In genomic region chr4:186727149-186727976, GRCh38 we compare ENCODE assay signal across 9 cellular contexts. TPM values are rescaled to one million over a fixed set of nuclear protein-coding genes. Genes with fewer than 3 reads are reported as not detected.
A peak's percentile ranks its signal among the peaks of the same experiment; 100 is the strongest.
DNase-seq lines count a peak whose midpoint lies in the region; ATAC-seq and TF ChIP-seq lines count a peak whose summit lies in the region.
"Had no signal": no experiment of that assay in that cellular context is flagged by ENCODE, and none has a peak within 500 bp of the region (broad histone marks: within the 10 kb centered on the region; RNA-seq: fewer than 3 reads in every experiment).

No MANE protein-coding gene starts in this region.

- peak overlapping the region; percentile 80 for H3K56ac ChIP-seq in IMR-90 (ENCODE audit: extremely low read depth, insufficient read depth, low read length)

- DNase-seq in A673 (ENCODE audit: low spot score), result no peak
- DNase-seq in IMR-90, result peak; percentile 47
- peak; percentile 7 for DNase-seq in myocyte (ENCODE audit: low read depth)
- no peak for DNase-seq in NCI-H510A treated with DMSO at 0.1 percent for 48 hours (lab: John Stamatoyannopoulos, UW)
- no peak for DNase-seq in NCI-H82 treated with DMSO at 0.1 percent for 48 hours (lab: John Stamatoyannopoulos, UW; ENCODE audit: unreplicated experiment)
- DNase-seq in HUDEP-2 (lab: John Stamatoyannopoulos, UW; ENCODE audit: unreplicated experiment in 76 of 76), result no peak
- DNase-seq: T-helper 17 cell had no signal

- H3K27ac ChIP-seq in A673 (ENCODE audit: low read depth, low read length, poor library complexity, severe bottlenecking) (no peak overlapping the region), IMR-90 (ENCODE audit: insufficient read depth, low read length) (peak overlapping the region; percentile 97), ectodermal cell (ENCODE audit: insufficient read depth, low read depth, low read length, poor library complexity, severe bottlenecking) (peak overlapping the region; percentile 71)

- ATAC-seq in IMR-90 (ENCODE audit: low read depth), result peak; percentile 2; the same call in 1 of the 2 replicates
- no peak for ATAC-seq in GM21515 (IDR thresholded peaks at IDR 0.05; ENCODE audit: unreplicated experiment)
- ATAC-seq: T-helper 17 cell had no signal

- H3K9ac ChIP-seq in IMR-90 (ENCODE audit: low read depth, low read length), result peak overlapping the region; percentile 81

- peak overlapping the region; percentile 50; the same call in 2 of the 3 replicates for H2BK15ac ChIP-seq in IMR-90 (ENCODE audit: low read depth, low read length)

- H3K4ac ChIP-seq in IMR-90 (ENCODE audit: low read depth, low read length), result peak overlapping the region; percentile 86

- H3K9me3 ChIP-seq in A673 (ENCODE audit: low read depth, low read length, poor library complexity, severe bottlenecking) (no peaks in the 10 kb centered on the region), IMR-90 (ENCODE audit: control insufficient read depth, insufficient read depth, low read length) (no peaks in the 10 kb centered on the region), ectodermal cell (ENCODE audit: control insufficient read depth, low read length) (no peaks in the 10 kb centered on the region)

- peak overlapping the region; percentile 61 for H2BK5ac ChIP-seq in IMR-90 (ENCODE audit: low read depth, low read length, poor library complexity, severe bottlenecking)

- H3K27me3 ChIP-seq in A673 (replicated peaks; ENCODE audit: insufficient read depth, low read depth, low read length, poor library complexity), result no peaks in the 10 kb centered on the region
- no peaks in the 10 kb centered on the region for H3K27me3 ChIP-seq in IMR-90 (ENCODE audit: control insufficient read depth, insufficient read depth, low read length)
- no peaks in the 10 kb centered on the region for H3K27me3 ChIP-seq in ectodermal cell (ENCODE audit: control insufficient read depth, insufficient read depth, low read length, poor library complexity, severe bottlenecking)

- H3K36me3 ChIP-seq in A673 (ENCODE audit: insufficient read depth, low read length, poor library complexity, severe bottlenecking) (no peaks in the 10 kb centered on the region), IMR-90 (ENCODE audit: control insufficient read depth, insufficient read depth, low read length) (peaks cover 4% of the 10 kb centered on the region; the same call in 1 of the 2 replicates), ectodermal cell (ENCODE audit: control insufficient read depth, insufficient read depth, low read length) (no peaks in the 10 kb centered on the region)

- H2AFZ ChIP-seq in IMR-90 (replicated peaks; ENCODE audit: low read length, poor library complexity), result peak overlapping the region; percentile 83

- peak overlapping the region; percentile 91 for H3K23ac ChIP-seq in IMR-90 (ENCODE audit: low read depth, low read length)

- no peak for TF ChIP-seq RAD21 in IMR-90 (IDR thresholded peaks at IDR 0.05; ENCODE audit: low read length)

- in situ Hi-C loops in IMR-90 (cut with MboI; ENCODE audit: low sequenced_read_pairs), result loop anchor here (10.0 to 25.0 kb wide), 2 partner anchors 210 to 877 kb away; no protein-coding TSS in a partner anchor

- CTCF ChIA-PET in A673 (lab: Charles Lee), result no interaction called here
- CTCF ChIA-PET in IMR-90 (lab: Yijun Ruan, JAX), result interaction anchor here (0.6 to 1.2 kb wide), 3 partner anchors 11 to 928 kb away, joined by 3 read pairs; no protein-coding TSS in a partner anchor

- peak overlapping the region; percentile 71 for H2BK120ac ChIP-seq in IMR-90 (ENCODE audit: low read depth, low read length)

- intact Hi-C loops in A673 (cut with micrococcal nuclease; ENCODE audit: unreplicated experiment), result loop anchor here (1.0 to 10.0 kb wide), 7 partner anchors 95 to 875 kb away; no protein-coding TSS in a partner anchor
- intact Hi-C loops in IMR-90 (cut with micrococcal nuclease), result loop anchor here (2.0 to 10.0 kb wide), 11 partner anchors 45 to 1177 kb away; no protein-coding TSS in a partner anchor

- H4K20me1 ChIP-seq in IMR-90 (ENCODE audit: insufficient read depth, low read length), result peaks cover 16% of the 10 kb centered on the region

- peak overlapping the region; percentile 78 for H3K18ac ChIP-seq in IMR-90 (ENCODE audit: low read depth, low read length)

- no peak overlapping the region for H2AK9ac ChIP-seq in IMR-90 (replicated peaks; ENCODE audit: low read depth, low read length, poor library complexity)

- TF ChIP-seq POLR2A in IMR-90 (IDR thresholded peaks at IDR 0.05; ENCODE audit: low read depth, low read length), result no peak

- POLR2A ChIA-PET in A673 (lab: Charles Lee; ENCODE audit: low non-redundant PET) (no interaction called here), IMR-90 (lab: Charles Lee; ENCODE audit: unreplicated experiment) (interaction anchor here (0.6 kb wide), 1 partner anchor 81 kb away, joined by 4 read pairs; no protein-coding TSS in a partner anchor)

- H3K79me1 ChIP-seq in IMR-90 (ENCODE audit: low read depth in 1 of 2, low read length in 2 of 2), result peaks cover 0 to 22% of the 10 kb centered on the region in 2 experiments; a peak in 3 of 4 replicates

- H3K4me3 ChIP-seq in A673 (ENCODE audit: low read depth, low read length, poor library complexity, severe bottlenecking) (peak overlapping the region; percentile 81), IMR-90 (ENCODE audit: insufficient read depth, low read depth, low read length) (peak overlapping the region; percentile 89), ectodermal cell (ENCODE audit: insufficient read depth, low read depth, low read length) (peak overlapping the region; percentile 92)

- BruUV-seq in A673 (replicated peaks; lab: Mats Ljungman, UMichigan) (no TSS peak), IMR-90 (replicated peaks; lab: Mats Ljungman, UMichigan) (TSS peak; percentile 64)

- 0 out of 2 replicates have a peak, but pooled peaks cover 2% of the 10 kb centered on the region for H3K9me1 ChIP-seq in IMR-90 (ENCODE audit: insufficient read depth, low read length)

- H4K91ac ChIP-seq in IMR-90 (ENCODE audit: insufficient read depth, low read depth, low read length), result peak overlapping the region; percentile 84

- H3K14ac ChIP-seq in IMR-90 (replicated peaks; ENCODE audit: low read depth, low read length), result peak overlapping the region; percentile 93

- H4K5ac ChIP-seq in IMR-90 (ENCODE audit: low read depth, low read length), result peak overlapping the region; percentile 83

- peak overlapping the region; percentile 93 for H3K4me2 ChIP-seq in IMR-90 (ENCODE audit: low read depth, low read length)

- WGBS in IMR-90 (ENCODE audit: extremely low coverage in 2 of 2, insufficient read length in 1 of 2), 2 experiments, result 0% methylated on average over 3 of the region's 16 CpGs; no CpG with 5 or more reads in 1 of the 2 experiments
- 2 to 5% methylated on average over 9 to 13 of the region's 16 CpGs for WGBS in ectodermal cell, 2 experiments

- peaks cover 7% of the 10 kb centered on the region for H3K4me1 ChIP-seq in A673 (ENCODE audit: insufficient read depth, low read length, poor library complexity, severe bottlenecking)
- peaks cover 10% of the 10 kb centered on the region for H3K4me1 ChIP-seq in IMR-90 (ENCODE audit: control insufficient read depth, insufficient read depth, low read length)
- H3K4me1 ChIP-seq in ectodermal cell (ENCODE audit: control insufficient read depth, insufficient read depth, low read length), result peaks cover 12% of the 10 kb centered on the region

- H2AK5ac ChIP-seq in IMR-90 (ENCODE audit: low read depth, low read length), result peak overlapping the region; percentile 74

- H4K8ac ChIP-seq in IMR-90 (ENCODE audit: low read depth in 2 of 2, low read length in 2 of 2), result peak overlapping the region; percentile 53 to 74; a peak in 3 of 4 replicates

- dilution Hi-C loops in IMR-90 (cut with HindIII; ENCODE audit: low sequenced_read_pairs, unreplicated experiment), result no loop called here

- TF ChIP-seq CTCF in A673 (conservative IDR thresholded peaks at IDR 0.05; ENCODE audit: low read depth, low read length) (no peak; the same call in 1 of the 2 replicates), IMR-90 (conservative IDR thresholded peaks at IDR 0.05; ENCODE audit: low read depth, low read length) (no peak)

- H2BK20ac ChIP-seq in IMR-90 (ENCODE audit: low read depth, low read length), result peak overlapping the region; percentile 67; the same call in 1 of the 2 replicates

TF ChIP-seq in IMR-90, 13 proteins besides CTCF, POLR2A, EP300 and RAD21:
- TF ChIP-seq BHLHE40 (IDR thresholded peaks at IDR 0.05; ENCODE audit: low read depth, low read length) (no peak), MXI1 (IDR thresholded peaks at IDR 0.05; ENCODE audit: borderline replicate concordance, low read depth, low read length) (no peak), SMC3 (IDR thresholded peaks at IDR 0.05; ENCODE audit: low read depth, low read length) (no peak), CEBPB (IDR thresholded peaks at IDR 0.05; ENCODE audit: low read depth, low read length) (no peak), RCOR1 (IDR thresholded peaks at IDR 0.05; ENCODE audit: insufficient replicate concordance, low read length) (no peak)
- TF ChIP-seq, protein P1, sequence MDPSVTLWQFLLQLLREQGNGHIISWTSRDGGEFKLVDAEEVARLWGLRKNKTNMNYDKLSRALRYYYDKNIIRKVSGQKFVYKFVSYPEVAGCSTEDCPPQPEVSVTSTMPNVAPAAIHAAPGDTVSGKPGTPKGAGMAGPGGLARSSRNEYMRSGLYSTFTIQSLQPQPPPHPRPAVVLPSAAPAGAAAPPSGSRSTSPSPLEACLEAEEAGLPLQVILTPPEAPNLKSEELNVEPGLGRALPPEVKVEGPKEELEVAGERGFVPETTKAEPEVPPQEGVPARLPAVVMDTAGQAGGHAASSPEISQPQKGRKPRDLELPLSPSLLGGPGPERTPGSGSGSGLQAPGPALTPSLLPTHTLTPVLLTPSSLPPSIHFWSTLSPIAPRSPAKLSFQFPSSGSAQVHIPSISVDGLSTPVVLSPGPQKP (IDR thresholded peaks at IDR 0.05; ENCODE audit: borderline replicate concordance, low read depth, low read length), result no peak

RNA-seq across cellular contexts. Expression of gene FAT1, which starts 3.7 kb away (rescaled TPM):
- 99.3 and 107 TPM in 2 replicates for total RNA-seq in A673 (2021)
- total RNA-seq in IMR-90 (2012; rRNA removed), result 464 and 519 TPM in 2 replicates
- polyA plus RNA-seq in IMR-90 (2012; rRNA removed), result 156 and 171 TPM in 2 replicates
- 126 and 202 TPM in 2 replicates for polyA plus RNA-seq in IMR-90 (2012; cell fraction: cytosol; rRNA removed)
- 206 and 325 TPM in 2 replicates for polyA plus RNA-seq in IMR-90 (2012; cell fraction: nucleus; rRNA removed; ENCODE audit: low replicate concordance)
- 135 TPM for polyA plus RNA-seq in ectodermal cell (2013, experiment 1 of 4)
- polyA plus RNA-seq in ectodermal cell (2013, experiment 2 of 4), result 155 TPM
- polyA plus RNA-seq in ectodermal cell (2013, experiment 3 of 4), result 80.8 TPM
- 111 TPM for polyA plus RNA-seq in ectodermal cell (2013, experiment 4 of 4)
- 268 and 353 TPM in 2 replicates for total RNA-seq in myocyte
- polyA plus RNA-seq in myocyte (2012), result 147 TPM
- total RNA-seq: T-helper 17 cell had no signal

Comparison
In these comparisons a context has a peak if more than half of its experiments do, and no peak if none do; other contexts are left out.
1. DNase-seq: peak in IMR-90 (single experiment) and myocyte (single experiment); none in A673 (single experiment), NCI-H510A treated with DMSO at 0.1 percent for 48 hours (single experiment), NCI-H82 treated with DMSO at 0.1 percent for 48 hours (single experiment) and HUDEP-2 (0 of 76).
2. Peak in every context shown above with its lines, with median percentiles within 50 percentile points of each other: H3K4me3 ChIP-seq.